27 cellular contexts compared by ENCODE assay signal in the genomic region with DNA sequence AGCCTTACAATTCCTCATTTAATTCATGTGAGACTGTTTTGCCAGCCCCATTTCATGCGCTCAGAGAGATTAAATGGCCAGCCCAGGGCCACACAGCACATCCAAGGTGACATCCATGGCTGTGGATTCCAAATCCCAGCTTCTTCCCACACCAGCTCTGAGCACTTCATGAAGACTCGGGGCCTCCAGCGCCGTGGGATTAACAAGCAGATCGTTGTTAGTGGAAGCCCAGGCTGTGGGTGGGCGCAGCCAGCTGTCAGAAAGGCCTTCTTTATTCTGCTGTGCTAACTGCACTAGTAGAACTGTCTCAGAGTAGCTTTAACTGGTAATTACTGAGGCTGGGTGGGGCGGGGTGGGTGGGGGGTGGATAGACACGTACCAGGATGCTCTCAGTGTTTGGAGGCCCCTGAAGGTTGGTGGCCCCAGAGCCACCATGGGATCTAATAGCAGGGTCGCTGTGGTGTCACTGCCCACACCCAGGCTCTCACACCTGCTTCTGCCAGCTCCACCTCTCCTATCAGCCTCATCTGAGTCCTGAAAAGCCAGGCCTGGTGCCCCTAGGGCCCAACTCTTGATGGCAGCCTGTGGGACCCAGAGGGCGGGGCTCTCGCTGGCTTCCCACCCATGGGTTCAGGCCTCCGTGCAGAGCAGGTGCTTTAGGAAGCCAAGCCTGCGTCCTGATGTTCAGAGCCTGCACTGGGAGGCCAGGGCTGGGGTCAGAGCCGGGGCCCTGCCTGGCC. TPM values are rescaled to one million over a fixed set of nuclear protein-coding genes. Genes with fewer than 3 reads are reported as not detected.
"Had no signal": no experiment of that assay in that cellular context is flagged by ENCODE, and none has a peak within 500 bp of the region (broad histone marks: within the 10 kb centered on the region; RNA-seq: fewer than 3 reads in every experiment).

No MANE protein-coding gene starts in this region.

- H3K9me3 Mint-ChIP-seq: activated naive CD4-positive, alpha-beta T cell treated with anti-CD3 and anti-CD28 coated beads, Interleukin-2, amount 50 U/mL, for 24 hours; activated naive CD8-positive, alpha-beta T cell treated with anti-CD3 and anti-CD28 coated beads, Interleukin-2, amount 50 U/mL, for 24 hours; activated T-helper 2 cell treated with anti-CD3 and anti-CD28 coated beads, Interferon-gamma antibody, Interleukin-2, Interleukin-4, amounts not matched to agents 10 μg/mL and 5 μg/mL and 100 μg/mL, durations not matched to agents 14 hours and 24 hours and 36 hours; WTC11 had no signal

- H3K4me3 Mint-ChIP-seq: activated CD8-positive, alpha-beta memory T cell treated with anti-CD3 and anti-CD28 coated beads, Interleukin-2, amount 10 ng/mL, durations not matched to agents 7 days and 5 days; activated CD8-positive, alpha-beta T cell treated with anti-CD3 and anti-CD28 coated beads, Interleukin-2, amount 10 ng/mL, durations not matched to agents 7 days and 5 days; activated naive CD8-positive, alpha-beta T cell treated with anti-CD3 and anti-CD28 coated beads, Interleukin-2, amount 50 U/mL, for 24 hours; WTC11 had no signal

- DNase-seq: activated CD4-positive, alpha-beta T cell treated with anti-CD3 and anti-CD28 coated beads for 1 hour; activated CD4-positive, alpha-beta T cell treated with anti-CD3 and anti-CD28 coated beads, Interleukin-2, amount 50 U/mL, for 1 hour; activated CD8-positive, alpha-beta memory T cell treated with anti-CD3 and anti-CD28 coated beads, Interleukin-2, amount 10 ng/mL, durations not matched to agents 7 days and 5 days; activated CD8-positive, alpha-beta T cell treated with anti-CD3 and anti-CD28 coated beads, Interleukin-2, amount 10 ng/mL, durations not matched to agents 7 days and 5 days; activated naive CD8-positive, alpha-beta T cell treated with anti-CD3 and anti-CD28 coated beads, Interleukin-2, amount 50 U/mL, for 24 hours; activated T-cell treated with anti-CD3 and anti-CD28 coated beads, Interleukin-2, amount 50 U/mL, for 48 hours; colonic mucosa; effector CD8-positive, alpha-beta T cell; esophagus squamous epithelium; left ventricle myocardium inferior; mesendoderm; mucosa of descending colon; pancreas; stimulated activated CD4-positive, alpha-beta T cell treated with anti-CD3 and anti-CD28 coated beads, Interleukin-15, amount 100 ng/mL, for 24 hours; stimulated activated CD4-positive, alpha-beta T cell treated with anti-CD3 and anti-CD28 coated beads, Interleukin-2, amount 100 ng/mL, for 24 hours; stimulated activated naive CD4-positive, alpha-beta T cell treated with Interleukin-2 at 50 U/mL for 16 hours; T-helper 17 cell; T1000 had no signal

- H3K4me1 ChIP-seq: colonic mucosa had no signal

- H3K36me3 ChIP-seq: colonic mucosa, esophagus squamous epithelium, left ventricle myocardium inferior, pancreas, right atrium auricular region, tibial nerve had no signal

- H3K9me3 ChIP-seq: colonic mucosa, esophagus squamous epithelium, left ventricle myocardium inferior, mucosa of descending colon, pancreas, right atrium auricular region, tibial nerve had no signal

- H3K27ac ChIP-seq: colonic mucosa, epithelial cell of prostate, esophagus squamous epithelium, left ventricle myocardium inferior, pancreas, right atrium auricular region had no signal

- H3K27ac Mint-ChIP-seq: activated CD8-positive, alpha-beta memory T cell treated with anti-CD3 and anti-CD28 coated beads, Interleukin-2, amount 10 ng/mL, durations not matched to agents 7 days and 5 days; activated CD8-positive, alpha-beta T cell treated with anti-CD3 and anti-CD28 coated beads, Interleukin-2, amount 10 ng/mL, durations not matched to agents 7 days and 5 days; activated naive CD4-positive, alpha-beta T cell treated with anti-CD3 and anti-CD28 coated beads, Interleukin-2, amount 50 U/mL, for 24 hours; activated naive CD8-positive, alpha-beta T cell treated with anti-CD3 and anti-CD28 coated beads, Interleukin-2, amount 50 U/mL, for 24 hours; activated T-helper 2 cell treated with anti-CD3 and anti-CD28 coated beads, Interferon-gamma antibody, Interleukin-2, Interleukin-4, amounts not matched to agents 10 μg/mL and 5 μg/mL and 100 μg/mL, durations not matched to agents 14 hours and 24 hours and 36 hours; T-helper 17 cell; WTC11 had no signal

- FAIRE-seq: endometrium, frontal cortex, pancreas had no signal

- H3K27me3 ChIP-seq: colonic mucosa, pancreas, right atrium auricular region had no signal

- ATAC-seq: activated CD8-positive, alpha-beta memory T cell treated with anti-CD3 and anti-CD28 coated beads, Interleukin-2, amount 10 ng/mL, durations not matched to agents 7 days and 5 days; activated CD8-positive, alpha-beta T cell treated with anti-CD3 and anti-CD28 coated beads, Interleukin-2, amount 10 ng/mL, durations not matched to agents 7 days and 5 days; activated naive CD8-positive, alpha-beta T cell treated with anti-CD3 and anti-CD28 coated beads, Interleukin-2, amount 50 U/mL, for 24 hours; mucosa of descending colon; pancreas; T-helper 17 cell; WTC11 had no signal

- H3K36me3 Mint-ChIP-seq: activated CD8-positive, alpha-beta memory T cell treated with anti-CD3 and anti-CD28 coated beads, Interleukin-2, amount 10 ng/mL, durations not matched to agents 7 days and 5 days; activated naive CD4-positive, alpha-beta T cell treated with anti-CD3 and anti-CD28 coated beads, Interleukin-2, amount 50 U/mL, for 24 hours; WTC11 had no signal

- H3K4me3 ChIP-seq: colonic mucosa, esophagus squamous epithelium, left ventricle myocardium inferior, lung, mucosa of descending colon, pancreas, right atrium auricular region, tibial nerve had no signal

RNA-seq across cellular contexts. Expression of gene BMP8A, which starts 3.4 kb away (rescaled TPM):
- total RNA-seq: activated CD8-positive, alpha-beta memory T cell treated with anti-CD3 and anti-CD28 coated beads, Interleukin-2, amount 10 ng/mL, durations not matched to agents 7 days and 5 days had no signal
